ENCODE assay signal across 16 cellular contexts in genomic region chr6:38100380-38100779, GRCh38.
A peak's percentile ranks its signal among the peaks of the same experiment; 100 is the strongest.
DNase-seq lines count a peak whose midpoint lies in the region; ATAC-seq, FAIRE-seq and TF ChIP-seq lines count a peak whose summit lies in the region.
"Had no signal": no experiment of that assay in that cellular context is flagged by ENCODE, and none has a peak within 500 bp of the region (broad histone marks: within the 10 kb centered on the region; RNA-seq: fewer than 3 reads in every experiment).

No MANE protein-coding gene starts in this region.

- TF ChIP-seq EP300 in HepG2 (IDR thresholded peaks at IDR 0.05; ENCODE audit: low read depth in 2 of 2, low read length in 2 of 2) (no peak), HepG2 (CRISPR knock-in tag; IDR thresholded peaks at IDR 0.05; ENCODE audit: borderline replicate concordance) (no peak)

- no peaks in the 10 kb centered on the region for H3K27me3 ChIP-seq in HepG2 (ENCODE audit: control insufficient read depth in 1 of 2, insufficient read depth in 2 of 2, low read length in 2 of 2)
- no peaks in the 10 kb centered on the region for H3K27me3 ChIP-seq in right lobe of liver

- H3K27ac ChIP-seq in HepG2 (ENCODE audit: extremely low read length, insufficient read depth, low read length) (no peak overlapping the region), right lobe of liver (no peak overlapping the region)
- H3K27ac ChIP-seq: A549 had no signal

- DNase-seq in HepG2 (ENCODE audit: low spot score): no peak
- DNase-seq in right lobe of liver: no peak
- DNase-seq in NCI-H2171 (lab: John Stamatoyannopoulos, UW): no peak
- DNase-seq: Calu3, KG1, NCI-H1092, NCI-H1694, PC-3, T-cell had no signal

- TF ChIP-seq CTCF in HepG2 (CRISPR knock-in tag; IDR thresholded peaks at IDR 0.05) (no peak), right lobe of liver (IDR thresholded peaks at IDR 0.05) (no peak)

- H3K4me1 ChIP-seq in HepG2 (ENCODE audit: insufficient read depth, low read length): no peaks in the 10 kb centered on the region
- no peaks in the 10 kb centered on the region for H3K4me1 ChIP-seq in right lobe of liver
- H3K4me1 ChIP-seq: A549 had no signal

- H4K20me1 ChIP-seq in HepG2 (ENCODE audit: insufficient read depth, low read length): no peaks in the 10 kb centered on the region

- 86% methylated on average over 1 of the region's 1 CpG for WGBS in HepG2 (ENCODE audit: low lambda C conversion rate)
- WGBS in right lobe of liver (ENCODE audit: insufficient coverage, low coverage, low lambda C conversion rate, missing lambda C conversion rate): no CpG with 5 or more reads among the region's 1 CpG

- H3K9me3 ChIP-seq in HepG2 (ENCODE audit: low read length) (no peaks in the 10 kb centered on the region), right lobe of liver (no peaks in the 10 kb centered on the region)
- H3K9me3 ChIP-seq: A549 had no signal

- TF ChIP-seq POLR2A in HepG2 (IDR thresholded peaks at IDR 0.05; ENCODE audit: insufficient read depth in 1 of 2, low read depth in 2 of 2, low read length in 2 of 2): no peak
- TF ChIP-seq POLR2A in right lobe of liver (IDR thresholded peaks at IDR 0.05): no peak

- CTCF ChIA-PET in HepG2 (lab: Yijun Ruan, JAX; ENCODE audit: low intra/inter-chr PET ratio, low total read pairs): no interaction called here

- FAIRE-seq in HepG2 (lab: Jason Lieb, UNC): no peak
- FAIRE-seq: A549 had no signal

- no peak overlapping the region for H3K4me2 ChIP-seq in HepG2 (ENCODE audit: low read depth, low read length)
- H3K4me2 ChIP-seq: A549, GM23338 had no signal

- H3K4me3 ChIP-seq in HepG2 (replicated peaks in 1 of 3; ENCODE audit: insufficient read depth in 1 of 3, low read depth in 2 of 3, low read length in 3 of 3): no peak overlapping the region
- no peak overlapping the region for H3K4me3 ChIP-seq in right lobe of liver
- H3K4me3 ChIP-seq: A549, GM23338 had no signal

- BruUV-seq in HepG2 (replicated peaks; lab: Mats Ljungman, UMichigan): no TSS peak

- intact Hi-C loops in HepG2 (cut with micrococcal nuclease; ENCODE audit: unreplicated experiment) (no loop called here), right lobe of liver (cut with DNase I) (no loop called here)

- H3K36me3 ChIP-seq in HepG2 (replicated peaks in 1 of 2; ENCODE audit: control insufficient read depth in 1 of 2, insufficient read depth in 2 of 2, low read length in 2 of 2) (peaks cover 0 to 4% of the 10 kb centered on the region in 2 experiments; a peak in 3 of 5 replicates), right lobe of liver (peaks cover 0 to 5% (median 0%) of the 10 kb centered on the region in 4 donors)

- H3K79me2 ChIP-seq in HepG2 (ENCODE audit: insufficient read depth, low read length): no peaks in the 10 kb centered on the region

- no peak for TF ChIP-seq RAD21 in HepG2 (CRISPR knock-in tag; IDR thresholded peaks at IDR 0.05)

- H2AFZ ChIP-seq in HepG2 (ENCODE audit: low read length): no peak overlapping the region
- H2AFZ ChIP-seq: GM23338 had no signal

- POLR2A ChIA-PET in HepG2 (lab: Yijun Ruan, JAX): no interaction called here

- in situ Hi-C loops in HepG2 (cut with HindIII; ENCODE audit: extremely low pct_ligation_motif_present, low pct_unique_long_range_greater_than_20kb): no loop called here

- no peak overlapping the region for H3K9ac ChIP-seq in HepG2 (ENCODE audit: insufficient read depth, low read depth, low read length)

- ATAC-seq in HepG2 (no peak), right lobe of liver (no peak), GM21529 (IDR thresholded peaks at IDR 0.05; ENCODE audit: unreplicated experiment) (peak; percentile 50), HG03439 (IDR thresholded peaks at IDR 0.05; ENCODE audit: unreplicated experiment) (peak; percentile 59), GM19395 (IDR thresholded peaks at IDR 0.05; ENCODE audit: unreplicated experiment) (no peak), HG02798 (IDR thresholded peaks at IDR 0.05; ENCODE audit: poor library complexity, unreplicated experiment) (no peak), GM21619 (IDR thresholded peaks at IDR 0.05; ENCODE audit: unreplicated experiment) (no peak)
- ATAC-seq: A549, GM23338, PC-3, T-cell had no signal

TF ChIP-seq in HepG2, 621 proteins besides CTCF, POLR2A, EP300 and RAD21:
- TF ChIP-seq MAFF (IDR thresholded peaks at IDR 0.05; ENCODE audit: low read depth, low read length): peak; percentile 18; the same call in 1 of the 2 replicates
- no peak for TF ChIP-seq CERS6 (CRISPR knock-in tag; IDR thresholded peaks at IDR 0.05)
- TF ChIP-seq MAFK (conservative IDR thresholded peaks at IDR 0.05 in 1 of 2, IDR thresholded peaks at IDR 0.05 in 1 of 2; ENCODE audit: low read length in 2 of 2): peak; percentile 31 to 56; a peak in 3 of 4 replicates
- no peak for TF ChIP-seq MYC (CRISPR knock-in tag; IDR thresholded peaks at IDR 0.05; ENCODE audit: borderline replicate concordance)

Comparison
In these comparisons a context has a peak if more than half of its experiments do, and no peak if none do; other contexts are left out.
1. ATAC-seq: peak in GM21529 (single experiment) and HG03439 (single experiment); none in HepG2 (single experiment), right lobe of liver (0 of 4), GM19395 (single experiment), HG02798 (single experiment) and GM21619 (single experiment).